8 cellular contexts compared by ENCODE assay signal in the genomic region with DNA sequence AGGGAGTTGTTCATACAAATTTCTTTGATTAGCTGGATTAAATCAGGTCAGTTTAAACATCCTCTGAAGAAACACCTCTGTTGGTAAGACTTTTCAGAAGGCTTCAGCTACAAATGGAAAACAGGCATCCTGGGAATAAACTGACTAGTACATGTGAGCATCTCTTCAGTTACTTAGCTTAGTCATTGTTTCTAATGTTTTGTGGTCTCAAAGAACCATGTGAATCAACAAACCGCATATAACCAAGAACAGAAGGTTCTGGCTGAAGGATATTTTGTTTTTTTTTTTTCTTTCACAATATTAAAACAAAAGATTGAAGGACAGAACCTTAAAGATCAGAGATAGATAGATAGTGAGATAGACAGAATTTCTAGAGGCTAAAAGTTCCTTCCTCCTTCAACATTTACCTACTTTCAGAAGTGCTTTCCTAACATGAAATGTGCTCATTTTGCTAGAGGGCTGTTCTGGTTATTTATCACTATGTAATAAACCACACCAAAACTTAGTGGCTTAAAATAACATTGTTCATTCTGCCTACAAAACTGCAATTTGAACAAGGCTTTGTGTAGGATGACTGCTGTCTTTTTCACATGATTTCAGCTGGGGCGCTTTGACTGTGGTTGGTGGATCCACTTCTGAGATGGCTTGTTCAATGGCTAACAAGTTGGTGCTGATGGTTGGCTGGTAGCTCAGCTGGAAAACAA.
DNase-seq lines count a peak whose midpoint lies in the region; ATAC-seq and TF ChIP-seq lines count a peak whose summit lies in the region.

No MANE protein-coding gene starts in this region.

- no peaks in the 10 kb centered on the region for H3K36me3 ChIP-seq in kidney epithelial cell (ENCODE audit: control insufficient read depth, insufficient read depth, low read length)
- no peaks in the 10 kb centered on the region for H3K36me3 ChIP-seq in SJCRH30

- DNase-seq in LHCN-M2 (ENCODE audit: low read depth) = peak; percentile 98
- DNase-seq in kidney epithelial cell (ENCODE audit: low read depth) = peak; percentile 19
- no peak for DNase-seq in NCI-H1930 (lab: John Stamatoyannopoulos, UW)
- no peak for DNase-seq in NCI-H526 treated with DMSO at 0.1 percent for 48 hours (lab: John Stamatoyannopoulos, UW)
- no peak for DNase-seq in SJCRH30

- H3K4me3 ChIP-seq in kidney epithelial cell (ENCODE audit: low read depth, low read length) (no peak overlapping the region), SJCRH30 (no peak overlapping the region)

- ATAC-seq in GM18517 (IDR thresholded peaks at IDR 0.05; ENCODE audit: unreplicated experiment) (peak; percentile 67), HG02610 (IDR thresholded peaks at IDR 0.05; ENCODE audit: unreplicated experiment) (peak; percentile 69), GM19023 (IDR thresholded peaks at IDR 0.05; ENCODE audit: unreplicated experiment) (no peak)

- no peaks in the 10 kb centered on the region for H3K9me3 ChIP-seq in SJCRH30 (replicated peaks)

- no peak overlapping the region for H3K27ac ChIP-seq in SJCRH30

- no peaks in the 10 kb centered on the region for H3K27me3 ChIP-seq in kidney epithelial cell (ENCODE audit: control insufficient read depth, insufficient read depth, low read length)
- H3K27me3 ChIP-seq in SJCRH30 = no peaks in the 10 kb centered on the region

- TF ChIP-seq CTCF in kidney epithelial cell (IDR thresholded peaks at IDR 0.05; ENCODE audit: insufficient read depth, low read length, poor library complexity, severe bottlenecking) = no peak

- no peaks in the 10 kb centered on the region for H3K4me1 ChIP-seq in SJCRH30

Comparison
In these comparisons a context has a peak if more than half of its experiments do, and no peak if none do; other contexts are left out.
1. DNase-seq: peak in LHCN-M2 (single experiment) and kidney epithelial cell (single experiment); none in NCI-H1930 (0 of 2), NCI-H526 treated with DMSO at 0.1 percent for 48 hours (single experiment) and SJCRH30 (0 of 2).